ENCODE assay signal across 27 cellular contexts in genomic region chr22:47780281-47780875, GRCh38.
"Had no signal": no experiment of that assay in that cellular context is flagged by ENCODE, and none has a peak within 500 bp of the region (broad histone marks: within the 10 kb centered on the region; RNA-seq: fewer than 3 reads in every experiment).

No MANE protein-coding gene starts in this region.

- H3K36me3 Mint-ChIP-seq: immature natural killer cell, natural killer cell had no signal

- H3K9ac ChIP-seq: parathyroid adenoma had no signal

- H3K27ac ChIP-seq: epithelial cell of prostate, foreskin keratinocyte, lower lobe of right lung, neutrophil, parathyroid adenoma, prostate gland, right atrium auricular region, suprapubic skin, thyroid gland, vagina had no signal

- H3K27ac Mint-ChIP-seq: endodermal cell; immature natural killer cell; natural killer cell; stimulated activated naive CD8-positive, alpha-beta T cell treated with anti-CD3 and anti-CD28 coated beads, Interleukin-15, amount 100 ng/mL, for 72 hours had no signal

- H3K4me3 Mint-ChIP-seq: endodermal cell; immature natural killer cell; natural killer cell; stimulated activated naive CD8-positive, alpha-beta T cell treated with anti-CD3 and anti-CD28 coated beads, Interleukin-15, amount 100 ng/mL, for 72 hours had no signal

- H3K9me3 Mint-ChIP-seq: natural killer cell had no signal

- ATAC-seq: esophagus mucosa; foreskin keratinocyte; left ventricle myocardium superior; lower lobe of right lung; natural killer cell; sciatic nerve; stimulated activated naive CD8-positive, alpha-beta T cell treated with anti-CD3 and anti-CD28 coated beads, Interleukin-15, amount 100 ng/mL, for 72 hours had no signal

- H3K4me1 ChIP-seq: foreskin keratinocyte, lower lobe of right lung, parathyroid adenoma, prostate gland, right atrium auricular region, suprapubic skin, thyroid gland, vagina had no signal

- H3K4me3 ChIP-seq: lower lobe of right lung, prostate gland, right atrium auricular region, smooth muscle cell, suprapubic skin, thyroid gland, vagina had no signal

- H3K79me2 ChIP-seq: parathyroid adenoma had no signal

- H3K4me1 Mint-ChIP-seq: immature natural killer cell; natural killer cell; stimulated activated naive CD8-positive, alpha-beta T cell treated with anti-CD3 and anti-CD28 coated beads, Interleukin-15, amount 100 ng/mL, for 72 hours had no signal

- H3K27me3 ChIP-seq: foreskin keratinocyte, neutrophil, right atrium auricular region, thyroid gland, vagina had no signal

- DNase-seq: cortex of kidney; effector CD8-positive, alpha-beta T cell; foreskin keratinocyte; glutamatergic neuron; immature natural killer cell; left ventricle myocardium superior; lower lobe of right lung; natural killer cell; stimulated activated CD4-positive, alpha-beta T cell treated with anti-CD3 and anti-CD28 coated beads, Interleukin-12 subunit alpha, Interleukin-12 subunit beta, amount 100 ng/mL, for 4 hours; stimulated activated CD4-positive, alpha-beta T cell treated with anti-CD3 and anti-CD28 coated beads, Interleukin-1b, Interleukin-23, amount 100 ng/mL, for 48 hours; stimulated activated CD4-positive, alpha-beta T cell treated with anti-CD3 and anti-CD28 coated beads, Interleukin-4, amount 100 ng/mL, for 1 hour; stimulated activated CD8-positive, alpha-beta memory T cell treated with anti-CD3 and anti-CD28 coated beads, Interleukin-4, amount 100 ng/mL, for 48 hours; stimulated activated naive CD4-positive, alpha-beta T cell; stimulated activated naive CD8-positive, alpha-beta T cell treated with anti-CD3 and anti-CD28 coated beads, Interleukin-15, amount 100 ng/mL, for 72 hours; thyroid gland; trophoblast cell had no signal

- H3K36me3 ChIP-seq: lower lobe of right lung, neutrophil, prostate gland, right atrium auricular region, suprapubic skin, thyroid gland, vagina had no signal
